Comparison of ENCODE assay signal across 1 cellular context in the genomic region with DNA sequence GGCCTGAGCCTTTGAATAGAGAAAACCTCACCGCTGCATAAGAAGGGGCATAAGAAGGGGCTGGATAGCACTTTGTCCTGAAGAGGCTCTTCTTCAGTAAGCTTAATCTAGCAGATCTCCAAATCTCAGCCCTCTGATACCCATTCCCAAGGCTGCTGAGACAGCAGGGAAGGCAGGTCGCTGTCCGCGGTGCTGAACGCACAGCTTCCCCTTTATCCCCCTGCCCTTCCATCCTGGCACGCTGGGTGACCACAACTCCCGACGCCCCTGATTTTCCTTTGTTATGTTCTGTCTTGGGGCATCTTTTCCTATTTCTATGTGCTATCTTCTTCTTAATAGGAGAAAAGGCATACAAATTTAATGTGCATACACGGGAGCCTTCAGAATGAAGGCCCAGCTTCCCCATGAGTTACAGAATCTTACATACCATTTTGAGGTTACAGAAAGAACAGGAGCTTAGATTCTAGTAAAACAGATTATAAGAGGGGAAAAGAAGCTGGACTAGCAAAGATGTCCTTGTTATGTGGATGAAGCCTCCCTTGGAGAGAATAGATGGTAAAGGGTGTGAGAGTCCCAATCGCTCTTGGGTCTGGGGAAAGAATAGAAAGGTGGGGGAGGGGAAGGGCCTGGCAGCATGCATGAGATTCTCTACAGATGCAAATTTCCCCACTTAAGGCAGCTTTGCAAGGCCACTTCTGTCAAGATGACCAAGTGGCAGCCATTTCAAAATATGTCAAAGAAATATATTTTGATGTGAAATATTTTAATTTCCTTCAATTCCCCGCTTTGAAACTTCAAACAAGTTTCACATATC.
TF ChIP-seq lines count a peak whose summit lies in the region.

No MANE protein-coding gene starts in this region.

TF ChIP-seq in HepG2, 621 proteins besides CTCF, POLR2A, EP300 and RAD21 (continued from another document and continues in another):
- TF ChIP-seq GPN1 (CRISPR knock-in tag; IDR thresholded peaks at IDR 0.05; ENCODE audit: borderline replicate concordance) (no peak), NKX3-1 (CRISPR knock-in tag; IDR thresholded peaks at IDR 0.05) (peak; percentile 88), ZNF446 (CRISPR knock-in tag; IDR thresholded peaks at IDR 0.05) (no peak; the same call in 1 of the 2 replicates), STAG1 (CRISPR knock-in tag; IDR thresholded peaks at IDR 0.05) (no peak), FLYWCH1 (CRISPR knock-in tag; IDR thresholded peaks at IDR 0.05) (no peak), HOXA5 (CRISPR knock-in tag; IDR thresholded peaks at IDR 0.05) (peak; percentile 91), ZNF879 (CRISPR knock-in tag; IDR thresholded peaks at IDR 0.05) (peak; percentile 84; the same call in 1 of the 2 replicates), ZNF30 (CRISPR knock-in tag; IDR thresholded peaks at IDR 0.05) (no peak), NFKBIZ (CRISPR knock-in tag; IDR thresholded peaks at IDR 0.05) (no peak), ZMYM2 (CRISPR knock-in tag; IDR thresholded peaks at IDR 0.05) (no peak), ZFP1 (CRISPR knock-in tag; IDR thresholded peaks at IDR 0.05) (no peak), MAZ (IDR thresholded peaks at IDR 0.05; ENCODE audit: borderline replicate concordance, low read depth, low read length) (no peak), MAZ (CRISPR knock-in tag; IDR thresholded peaks at IDR 0.05; ENCODE audit: low read depth) (no peak), ZMAT3 (CRISPR knock-in tag; conservative IDR thresholded peaks at IDR 0.05) (0 out of 2 replicates have a peak, but pooled peaks have one; percentile 49), TEAD2 (CRISPR knock-in tag; IDR thresholded peaks at IDR 0.05) (no peak), TAF15 (IDR thresholded peaks at IDR 0.05; ENCODE audit: low read depth, low read length, poor library complexity, severe bottlenecking) (no peak), TBL1XR1 (IDR thresholded peaks at IDR 0.05; ENCODE audit: borderline replicate concordance, low read length, partially characterized antibody) (no peak), RFX3 (CRISPR knock-in tag; IDR thresholded peaks at IDR 0.05) (no peak), ZNF772 (CRISPR knock-in tag; IDR thresholded peaks at IDR 0.05) (no peak), ZNF331 (CRISPR knock-in tag; IDR thresholded peaks at IDR 0.05) (peak; percentile 87; the same call in 1 of the 2 replicates), REPIN1 (CRISPR knock-in tag; IDR thresholded peaks at IDR 0.05; ENCODE audit: borderline replicate concordance, low read depth) (no peak), ISX (CRISPR knock-in tag; conservative IDR thresholded peaks at IDR 0.05) (0 out of 2 replicates have a peak, but pooled peaks have one; percentile 78), ZNF768 (CRISPR knock-in tag; IDR thresholded peaks at IDR 0.05) (no peak), NCOR1 (IDR thresholded peaks at IDR 0.05; ENCODE audit: borderline replicate concordance, low read length) (no peak), ZNF747 (CRISPR knock-in tag; IDR thresholded peaks at IDR 0.05; ENCODE audit: borderline replicate concordance) (no peak), JARID2 (CRISPR knock-in tag; IDR thresholded peaks at IDR 0.05; ENCODE audit: insufficient replicate concordance) (no peak), SNRNP70 (IDR thresholded peaks at IDR 0.05; ENCODE audit: low read depth, low read length) (no peak), HHEX (CRISPR knock-in tag; IDR thresholded peaks at IDR 0.05) (no peak), ZNF34 (CRISPR knock-in tag; IDR thresholded peaks at IDR 0.05; ENCODE audit: borderline replicate concordance) (no peak), ZNF615 (CRISPR knock-in tag; IDR thresholded peaks at IDR 0.05; ENCODE audit: borderline replicate concordance) (no peak), HNRNPK (IDR thresholded peaks at IDR 0.05; ENCODE audit: low read depth, low read length, poor library complexity, severe bottlenecking) (no peak)
- TF ChIP-seq, protein P1, sequence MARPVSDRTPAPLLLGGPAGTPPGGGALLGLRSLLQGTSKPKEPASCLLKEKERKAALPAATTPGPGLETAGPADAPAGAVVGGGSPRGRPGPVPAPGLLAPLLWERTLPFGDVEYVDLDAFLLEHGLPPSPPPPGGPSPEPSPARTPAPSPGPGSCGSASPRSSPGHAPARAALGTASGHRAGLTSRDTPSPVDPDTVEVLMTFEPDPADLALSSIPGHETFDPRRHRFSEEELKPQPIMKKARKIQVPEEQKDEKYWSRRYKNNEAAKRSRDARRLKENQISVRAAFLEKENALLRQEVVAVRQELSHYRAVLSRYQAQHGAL (CRISPR knock-in tag; IDR thresholded peaks at IDR 0.05; ENCODE audit: not compliant biosample characterization), result no peak
- TF ChIP-seq, protein P2, sequence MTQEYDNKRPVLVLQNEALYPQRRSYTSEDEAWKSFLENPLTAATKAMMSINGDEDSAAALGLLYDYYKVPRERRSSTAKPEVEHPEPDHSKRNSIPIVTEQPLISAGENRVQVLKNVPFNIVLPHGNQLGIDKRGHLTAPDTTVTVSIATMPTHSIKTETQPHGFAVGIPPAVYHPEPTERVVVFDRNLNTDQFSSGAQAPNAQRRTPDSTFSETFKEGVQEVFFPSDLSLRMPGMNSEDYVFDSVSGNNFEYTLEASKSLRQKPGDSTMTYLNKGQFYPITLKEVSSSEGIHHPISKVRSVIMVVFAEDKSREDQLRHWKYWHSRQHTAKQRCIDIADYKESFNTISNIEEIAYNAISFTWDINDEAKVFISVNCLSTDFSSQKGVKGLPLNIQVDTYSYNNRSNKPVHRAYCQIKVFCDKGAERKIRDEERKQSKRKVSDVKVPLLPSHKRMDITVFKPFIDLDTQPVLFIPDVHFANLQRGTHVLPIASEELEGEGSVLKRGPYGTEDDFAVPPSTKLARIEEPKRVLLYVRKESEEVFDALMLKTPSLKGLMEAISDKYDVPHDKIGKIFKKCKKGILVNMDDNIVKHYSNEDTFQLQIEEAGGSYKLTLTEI (CRISPR knock-in tag; conservative IDR thresholded peaks at IDR 0.05), result no peak
- TF ChIP-seq, protein P3, sequence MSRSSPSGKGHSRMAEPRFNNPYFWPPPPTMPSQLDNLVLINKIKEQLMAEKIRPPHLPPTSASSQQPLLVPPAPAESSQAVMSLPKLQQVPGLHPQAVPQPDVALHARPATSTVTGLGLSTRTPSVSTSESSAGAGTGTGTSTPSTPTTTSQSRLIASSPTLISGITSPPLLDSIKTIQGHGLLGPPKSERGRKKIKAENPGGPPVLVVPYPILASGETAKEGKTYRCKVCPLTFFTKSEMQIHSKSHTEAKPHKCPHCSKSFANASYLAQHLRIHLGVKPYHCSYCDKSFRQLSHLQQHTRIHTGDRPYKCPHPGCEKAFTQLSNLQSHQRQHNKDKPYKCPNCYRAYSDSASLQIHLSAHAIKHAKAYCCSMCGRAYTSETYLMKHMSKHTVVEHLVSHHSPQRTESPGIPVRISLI (CRISPR knock-in tag; IDR thresholded peaks at IDR 0.05; ENCODE audit: borderline replicate concordance), result no peak
- TF ChIP-seq, protein P4, sequence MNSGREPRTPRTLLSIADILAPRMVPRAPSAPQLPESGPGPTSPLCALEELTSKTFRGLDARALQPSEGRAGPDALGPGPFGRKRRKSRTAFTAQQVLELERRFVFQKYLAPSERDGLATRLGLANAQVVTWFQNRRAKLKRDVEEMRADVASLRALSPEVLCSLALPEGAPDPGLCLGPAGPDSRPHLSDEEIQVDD (CRISPR knock-in tag; IDR thresholded peaks at IDR 0.05; ENCODE audit: borderline replicate concordance), result no peak
- TF ChIP-seq, protein P5, sequence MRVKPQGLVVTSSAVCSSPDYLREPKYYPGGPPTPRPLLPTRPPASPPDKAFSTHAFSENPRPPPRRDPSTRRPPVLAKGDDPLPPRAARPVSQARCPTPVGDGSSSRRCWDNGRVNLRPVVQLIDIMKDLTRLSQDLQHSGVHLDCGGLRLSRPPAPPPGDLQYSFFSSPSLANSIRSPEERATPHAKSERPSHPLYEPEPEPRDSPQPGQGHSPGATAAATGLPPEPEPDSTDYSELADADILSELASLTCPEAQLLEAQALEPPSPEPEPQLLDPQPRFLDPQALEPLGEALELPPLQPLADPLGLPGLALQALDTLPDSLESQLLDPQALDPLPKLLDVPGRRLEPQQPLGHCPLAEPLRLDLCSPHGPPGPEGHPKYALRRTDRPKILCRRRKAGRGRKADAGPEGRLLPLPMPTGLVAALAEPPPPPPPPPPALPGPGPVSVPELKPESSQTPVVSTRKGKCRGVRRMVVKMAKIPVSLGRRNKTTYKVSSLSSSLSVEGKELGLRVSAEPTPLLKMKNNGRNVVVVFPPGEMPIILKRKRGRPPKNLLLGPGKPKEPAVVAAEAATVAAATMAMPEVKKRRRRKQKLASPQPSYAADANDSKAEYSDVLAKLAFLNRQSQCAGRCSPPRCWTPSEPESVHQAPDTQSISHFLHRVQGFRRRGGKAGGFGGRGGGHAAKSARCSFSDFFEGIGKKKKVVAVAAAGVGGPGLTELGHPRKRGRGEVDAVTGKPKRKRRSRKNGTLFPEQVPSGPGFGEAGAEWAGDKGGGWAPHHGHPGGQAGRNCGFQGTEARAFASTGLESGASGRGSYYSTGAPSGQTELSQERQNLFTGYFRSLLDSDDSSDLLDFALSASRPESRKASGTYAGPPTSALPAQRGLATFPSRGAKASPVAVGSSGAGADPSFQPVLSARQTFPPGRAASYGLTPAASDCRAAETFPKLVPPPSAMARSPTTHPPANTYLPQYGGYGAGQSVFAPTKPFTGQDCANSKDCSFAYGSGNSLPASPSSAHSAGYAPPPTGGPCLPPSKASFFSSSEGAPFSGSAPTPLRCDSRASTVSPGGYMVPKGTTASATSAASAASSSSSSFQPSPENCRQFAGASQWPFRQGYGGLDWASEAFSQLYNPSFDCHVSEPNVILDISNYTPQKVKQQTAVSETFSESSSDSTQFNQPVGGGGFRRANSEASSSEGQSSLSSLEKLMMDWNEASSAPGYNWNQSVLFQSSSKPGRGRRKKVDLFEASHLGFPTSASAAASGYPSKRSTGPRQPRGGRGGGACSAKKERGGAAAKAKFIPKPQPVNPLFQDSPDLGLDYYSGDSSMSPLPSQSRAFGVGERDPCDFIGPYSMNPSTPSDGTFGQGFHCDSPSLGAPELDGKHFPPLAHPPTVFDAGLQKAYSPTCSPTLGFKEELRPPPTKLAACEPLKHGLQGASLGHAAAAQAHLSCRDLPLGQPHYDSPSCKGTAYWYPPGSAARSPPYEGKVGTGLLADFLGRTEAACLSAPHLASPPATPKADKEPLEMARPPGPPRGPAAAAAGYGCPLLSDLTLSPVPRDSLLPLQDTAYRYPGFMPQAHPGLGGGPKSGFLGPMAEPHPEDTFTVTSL (CRISPR knock-in tag; IDR thresholded peaks at IDR 0.05; ENCODE audit: borderline replicate concordance), result no peak
- TF ChIP-seq, protein P6, sequence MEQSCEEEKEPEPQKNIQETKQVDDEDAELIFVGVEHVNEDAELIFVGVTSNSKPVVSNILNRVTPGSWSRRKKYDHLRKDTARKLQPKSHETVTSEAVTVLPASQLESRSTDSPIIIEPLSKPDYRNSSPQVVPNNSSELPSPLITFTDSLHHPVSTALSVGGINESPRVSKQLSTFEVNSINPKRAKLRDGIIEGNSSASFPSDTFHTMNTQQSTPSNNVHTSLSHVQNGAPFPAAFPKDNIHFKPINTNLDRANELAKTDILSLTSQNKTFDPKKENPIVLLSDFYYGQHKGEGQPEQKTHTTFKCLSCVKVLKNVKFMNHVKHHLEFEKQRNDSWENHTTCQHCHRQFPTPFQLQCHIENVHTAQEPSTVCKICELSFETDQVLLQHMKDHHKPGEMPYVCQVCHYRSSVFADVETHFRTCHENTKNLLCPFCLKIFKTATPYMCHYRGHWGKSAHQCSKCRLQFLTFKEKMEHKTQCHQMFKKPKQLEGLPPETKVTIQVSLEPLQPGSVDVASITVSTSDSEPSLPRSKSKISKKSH (CRISPR knock-in tag; IDR thresholded peaks at IDR 0.05; ENCODE audit: borderline replicate concordance), result no peak
- TF ChIP-seq, protein P7, sequence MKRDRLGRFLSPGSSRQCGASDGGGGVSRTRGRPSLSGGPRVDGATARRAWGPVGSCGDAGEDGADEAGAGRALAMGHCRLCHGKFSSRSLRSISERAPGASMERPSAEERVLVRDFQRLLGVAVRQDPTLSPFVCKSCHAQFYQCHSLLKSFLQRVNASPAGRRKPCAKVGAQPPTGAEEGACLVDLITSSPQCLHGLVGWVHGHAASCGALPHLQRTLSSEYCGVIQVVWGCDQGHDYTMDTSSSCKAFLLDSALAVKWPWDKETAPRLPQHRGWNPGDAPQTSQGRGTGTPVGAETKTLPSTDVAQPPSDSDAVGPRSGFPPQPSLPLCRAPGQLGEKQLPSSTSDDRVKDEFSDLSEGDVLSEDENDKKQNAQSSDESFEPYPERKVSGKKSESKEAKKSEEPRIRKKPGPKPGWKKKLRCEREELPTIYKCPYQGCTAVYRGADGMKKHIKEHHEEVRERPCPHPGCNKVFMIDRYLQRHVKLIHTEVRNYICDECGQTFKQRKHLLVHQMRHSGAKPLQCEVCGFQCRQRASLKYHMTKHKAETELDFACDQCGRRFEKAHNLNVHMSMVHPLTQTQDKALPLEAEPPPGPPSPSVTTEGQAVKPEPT (CRISPR knock-in tag; IDR thresholded peaks at IDR 0.05; ENCODE audit: low read depth), result 0 out of 2 replicates have a peak, but pooled peaks have one; percentile 36
- TF ChIP-seq, protein P8, sequence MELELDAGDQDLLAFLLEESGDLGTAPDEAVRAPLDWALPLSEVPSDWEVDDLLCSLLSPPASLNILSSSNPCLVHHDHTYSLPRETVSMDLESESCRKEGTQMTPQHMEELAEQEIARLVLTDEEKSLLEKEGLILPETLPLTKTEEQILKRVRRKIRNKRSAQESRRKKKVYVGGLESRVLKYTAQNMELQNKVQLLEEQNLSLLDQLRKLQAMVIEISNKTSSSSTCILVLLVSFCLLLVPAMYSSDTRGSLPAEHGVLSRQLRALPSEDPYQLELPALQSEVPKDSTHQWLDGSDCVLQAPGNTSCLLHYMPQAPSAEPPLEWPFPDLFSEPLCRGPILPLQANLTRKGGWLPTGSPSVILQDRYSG (CRISPR knock-in tag; IDR thresholded peaks at IDR 0.05), result 0 out of 2 replicates have a peak, but pooled peaks have one; percentile 56
- TF ChIP-seq, protein P9, sequence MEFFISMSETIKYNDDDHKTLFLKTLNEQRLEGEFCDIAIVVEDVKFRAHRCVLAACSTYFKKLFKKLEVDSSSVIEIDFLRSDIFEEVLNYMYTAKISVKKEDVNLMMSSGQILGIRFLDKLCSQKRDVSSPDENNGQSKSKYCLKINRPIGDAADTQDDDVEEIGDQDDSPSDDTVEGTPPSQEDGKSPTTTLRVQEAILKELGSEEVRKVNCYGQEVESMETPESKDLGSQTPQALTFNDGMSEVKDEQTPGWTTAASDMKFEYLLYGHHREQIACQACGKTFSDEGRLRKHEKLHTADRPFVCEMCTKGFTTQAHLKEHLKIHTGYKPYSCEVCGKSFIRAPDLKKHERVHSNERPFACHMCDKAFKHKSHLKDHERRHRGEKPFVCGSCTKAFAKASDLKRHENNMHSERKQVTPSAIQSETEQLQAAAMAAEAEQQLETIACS (CRISPR knock-in tag; IDR thresholded peaks at IDR 0.05), result no peak
